In the genomic region with DNA sequence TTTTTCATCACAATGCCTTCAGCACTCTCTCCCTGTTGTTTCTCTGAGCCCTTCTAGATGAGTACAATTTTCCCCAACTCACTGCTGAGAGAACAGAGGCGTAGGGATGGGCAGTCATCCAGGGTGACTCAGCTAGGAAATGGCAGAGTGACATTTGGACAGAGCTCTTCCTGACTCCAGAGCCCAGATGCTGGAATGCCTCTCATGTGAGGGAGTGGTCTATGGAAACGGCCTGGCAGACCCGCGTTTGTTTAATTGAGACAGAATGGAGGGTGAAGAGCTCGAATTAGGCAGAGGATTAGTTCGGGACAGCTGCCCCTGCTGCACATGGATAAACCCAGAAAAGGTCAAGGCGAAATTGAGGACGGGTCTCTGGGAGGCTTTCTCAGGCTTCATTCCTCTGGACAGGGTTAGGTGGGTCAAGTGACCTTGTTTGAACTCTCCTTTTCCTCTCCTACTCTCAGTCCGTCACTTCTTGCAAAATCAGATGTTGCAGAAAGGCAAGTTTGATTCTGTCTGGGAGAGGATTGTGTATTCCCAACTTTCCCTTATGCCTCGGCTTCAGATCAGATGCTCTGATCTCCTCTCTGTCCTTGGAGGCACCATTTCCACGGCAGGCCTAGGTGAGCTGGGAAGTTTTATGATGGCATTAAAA, we compare ENCODE assay signal across 8 cellular contexts. TPM values are rescaled to one million over a fixed set of nuclear protein-coding genes. Genes with fewer than 3 reads are reported as not detected.
DNase-seq lines count a peak whose midpoint lies in the region; ATAC-seq and TF ChIP-seq lines count a peak whose summit lies in the region.

No MANE protein-coding gene starts in this region.

- peaks cover 18% of the 10 kb centered on the region for H3K4me1 ChIP-seq in psoas muscle

- H3K36me3 ChIP-seq in psoas muscle (ENCODE audit: insufficient read depth in 1 of 2, low read depth in 1 of 2), result no peaks in the 10 kb centered on the region

- no peaks in the 10 kb centered on the region for H3K27me3 ChIP-seq in psoas muscle (ENCODE audit: insufficient read depth in 3 of 3, low read length in 2 of 3)

- H3K9me3 ChIP-seq in psoas muscle, result no peaks in the 10 kb centered on the region

- H3K27ac ChIP-seq in psoas muscle, result no peak overlapping the region

- no peak overlapping the region for H3K4me3 ChIP-seq in psoas muscle

- intact Hi-C loops in psoas muscle (cut with DNase I), result no loop called here

- ATAC-seq in SK-N-SH treated with all-trans-retinoic acid at 6 μM for 48 hours, result peak; percentile 74
- peak; percentile 82 to 96 (median 94) for ATAC-seq in psoas muscle
- ATAC-seq in HG03135 (IDR thresholded peaks at IDR 0.05; ENCODE audit: unreplicated experiment), result no peak
- no peak for ATAC-seq in GM18519 (IDR thresholded peaks at IDR 0.05; ENCODE audit: low FRiP score, unreplicated experiment)
- no peak for ATAC-seq in HG03378 (IDR thresholded peaks at IDR 0.05; ENCODE audit: unreplicated experiment)

- 14 to 16% (median 16%) methylated on average over 11 of the region's 11 CpGs for WGBS in psoas muscle, 3 donors

- peak; percentile 74 for DNase-seq in EL
- peak; percentile 7 for DNase-seq in glomerular visceral epithelial cell (ENCODE audit: extremely low spot score)
- DNase-seq in psoas muscle, result peak; percentile 81 to 89
- no peak for DNase-seq in ecto neural progenitor cell (ENCODE audit: low spot score)

- no peak for TF ChIP-seq CTCF in psoas muscle (IDR thresholded peaks at IDR 0.05)

TF ChIP-seq in SK-N-SH treated with all-trans-retinoic acid at 6 μM for 48 hours, 23 proteins besides CTCF, POLR2A, EP300 and RAD21:
- TF ChIP-seq PPARA (CRISPR knock-in tag; IDR thresholded peaks at IDR 0.05; ENCODE audit: borderline replicate concordance), result no peak
- no peak for TF ChIP-seq ZNF8 (CRISPR knock-in tag; IDR thresholded peaks at IDR 0.05)
- TF ChIP-seq ZNF565 (CRISPR knock-in tag; conservative IDR thresholded peaks at IDR 0.05; ENCODE audit: low read depth), result no peak
- TF ChIP-seq ESRRG (CRISPR knock-in tag; IDR thresholded peaks at IDR 0.05), result no peak
- TF ChIP-seq, protein P1, sequence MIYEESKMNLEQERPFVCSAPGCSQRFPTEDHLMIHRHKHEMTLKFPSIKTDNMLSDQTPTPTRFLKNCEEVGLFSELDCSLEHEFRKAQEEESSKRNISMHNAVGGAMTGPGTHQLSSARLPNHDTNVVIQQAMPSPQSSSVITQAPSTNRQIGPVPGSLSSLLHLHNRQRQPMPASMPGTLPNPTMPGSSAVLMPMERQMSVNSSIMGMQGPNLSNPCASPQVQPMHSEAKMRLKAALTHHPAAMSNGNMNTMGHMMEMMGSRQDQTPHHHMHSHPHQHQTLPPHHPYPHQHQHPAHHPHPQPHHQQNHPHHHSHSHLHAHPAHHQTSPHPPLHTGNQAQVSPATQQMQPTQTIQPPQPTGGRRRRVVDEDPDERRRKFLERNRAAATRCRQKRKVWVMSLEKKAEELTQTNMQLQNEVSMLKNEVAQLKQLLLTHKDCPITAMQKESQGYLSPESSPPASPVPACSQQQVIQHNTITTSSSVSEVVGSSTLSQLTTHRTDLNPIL (CRISPR knock-in tag; IDR thresholded peaks at IDR 0.05; ENCODE audit: low read depth), result no peak
- TF ChIP-seq CSDC2 (CRISPR knock-in tag; IDR thresholded peaks at IDR 0.05), result no peak
- no peak for TF ChIP-seq ZFP30 (CRISPR knock-in tag; IDR thresholded peaks at IDR 0.05)

RNA-seq across cellular contexts. Expression of a gene that starts 7.6 kb away (rescaled TPM):
- total RNA-seq in psoas muscle, result 10 to 100 TPM; 11.1 to 47.1 (median 14.6) TPM
- polyA plus RNA-seq in psoas muscle, result 10 to 100 TPM in 1 of 3 donors, 1 to 10 TPM in 2; 8.0 to 12.3 (median 9.5) TPM

Comparison
In these comparisons a context has a peak if more than half of its experiments do, and no peak if none do; other contexts are left out.
1. ATAC-seq: peak in SK-N-SH treated with all-trans-retinoic acid at 6 μM for 48 hours (single experiment) and psoas muscle (4 of 4); none in HG03135 (single experiment), GM18519 (single experiment) and HG03378 (single experiment).